24 cellular contexts compared by ENCODE assay signal in genomic region chr11:113947989-113948388, GRCh38. TPM values are rescaled to one million over a fixed set of nuclear protein-coding genes. Genes with fewer than 3 reads are reported as not detected.
DNase-seq lines count a peak whose midpoint lies in the region; ATAC-seq, FAIRE-seq and TF ChIP-seq lines count a peak whose summit lies in the region.
"Had no signal": no experiment of that assay in that cellular context is flagged by ENCODE, and none has a peak within 500 bp of the region (broad histone marks: within the 10 kb centered on the region; RNA-seq: fewer than 3 reads in every experiment).

No MANE protein-coding gene starts in this region.

- ATAC-seq in HG02678 (IDR thresholded peaks at IDR 0.05; ENCODE audit: unreplicated experiment), result no peak
- ATAC-seq: HCT116, Panc1 had no signal

- TF ChIP-seq CTCF in bronchial epithelial cell (IDR thresholded peaks at IDR 0.05; ENCODE audit: insufficient read depth, low read length, severe bottlenecking) (no peak), neutrophil (IDR thresholded peaks at IDR 0.05) (no peak), GM10248 (IDR thresholded peaks at IDR 0.05; ENCODE audit: control extremely low read depth, extremely low read depth, low read depth, missing control alignments) (no peak)

- POLR2A ChIA-PET in GM10248 (lab: Yijun Ruan, JAX), result no interaction called here

- H3K79me2 ChIP-seq in Karpas-422 (ENCODE audit: low read length), result no peaks in the 10 kb centered on the region

- H3K4me1 ChIP-seq in Karpas-422 (ENCODE audit: low read length) (peaks cover 18% of the 10 kb centered on the region), neutrophil (ENCODE audit: control insufficient read depth in 1 of 2, insufficient read depth in 1 of 2, low read depth in 1 of 2, low read length in 1 of 2) (peaks cover 53 to 54% of the 10 kb centered on the region in 2 experiments)

- peak; percentile 22 for DNase-seq in CD1c-positive myeloid dendritic cell (ENCODE audit: extremely low spot score)
- peak; percentile 69 for DNase-seq in Karpas-422
- no peak for DNase-seq in bronchial epithelial cell (ENCODE audit: low read depth)
- no peak for DNase-seq in GM10248 (ENCODE audit: extremely low spot score)
- DNase-seq in OCI-M1 (lab: John Stamatoyannopoulos, UW), result no peak
- DNase-seq: C1 segment of cervical spinal cord; CD8-positive, alpha-beta memory T cell; GDM1; GOT3; NCI-H1417; NCI-H1694 treated with DMSO at 0.1 percent for 48 hours; NCI-H2081 treated with DMSO at 0.1 percent for 48 hours; NCI-H2171 treated with DMSO at 0.1 percent for 48 hours; NCI-H524 treated with DMSO at 0.1 percent for 48 hours; SIG-M5; SK-N-SH had no signal

- peak; percentile 52 for FAIRE-seq in bronchial epithelial cell (lab: Jason Lieb, UNC)
- FAIRE-seq: GM19239 had no signal

- no peaks in the 10 kb centered on the region for H4K20me1 ChIP-seq in Karpas-422 (ENCODE audit: insufficient read depth, low read depth, low read length)

- CTCF ChIA-PET in GM10248 (lab: Yijun Ruan, JAX), result no interaction called here

- H3K4me3 ChIP-seq in Karpas-422 (ENCODE audit: low read length), result peak overlapping the region; percentile 49
- no peak overlapping the region for H3K4me3 ChIP-seq in bronchial epithelial cell (ENCODE audit: low read depth, low read length)
- H3K4me3 ChIP-seq in neutrophil (ENCODE audit: low read depth in 1 of 2, low read length in 1 of 2), result peak overlapping the region; percentile 3 to 15

- no peaks in the 10 kb centered on the region for H3K36me3 ChIP-seq in Karpas-422 (ENCODE audit: insufficient read depth, low read length)
- no peaks in the 10 kb centered on the region for H3K36me3 ChIP-seq in bronchial epithelial cell (ENCODE audit: control insufficient read depth, insufficient read depth, low read length)
- H3K36me3 ChIP-seq in neutrophil, result no peaks in the 10 kb centered on the region

- peak overlapping the region; percentile 54 for H3K9ac ChIP-seq in Karpas-422 (ENCODE audit: low read length)
- H3K9ac ChIP-seq: KMS-11, SK-N-SH had no signal

- H3K9me3 ChIP-seq in Karpas-422 (ENCODE audit: low read length), result no peaks in the 10 kb centered on the region
- H3K9me3 ChIP-seq in neutrophil, result no peaks in the 10 kb centered on the region
- H3K9me3 ChIP-seq: SK-N-SH had no signal

- peak overlapping the region; percentile 67; the same call in 1 of the 2 replicates for H2AFZ ChIP-seq in Karpas-422 (ENCODE audit: low read length)

- H3K9me2 ChIP-seq in Karpas-422 (replicated peaks; ENCODE audit: insufficient read depth, low read length), result no peaks in the 10 kb centered on the region
- H3K9me2 ChIP-seq: SK-N-SH had no signal

- peak overlapping the region; percentile 71 for H3K4me2 ChIP-seq in Karpas-422 (ENCODE audit: low read depth, low read length, poor library complexity, severe bottlenecking)
- H3K4me2 ChIP-seq: KMS-11, SK-N-SH had no signal

- H3K27me3 ChIP-seq in Karpas-422 (ENCODE audit: low read length), result no peaks in the 10 kb centered on the region
- H3K27me3 ChIP-seq in bronchial epithelial cell (ENCODE audit: control insufficient read depth, insufficient read depth, low read length), result no peaks in the 10 kb centered on the region
- no peaks in the 10 kb centered on the region for H3K27me3 ChIP-seq in neutrophil

- H3K27ac ChIP-seq in Karpas-422 (ENCODE audit: low read length) (peak overlapping the region; percentile 54), neutrophil (peak overlapping the region; percentile 73)
- H3K27ac ChIP-seq: KMS-11 had no signal

RNA-seq across cellular contexts. Expression of gene HTR3A, which starts 26.9 kb away (rescaled TPM):
- total RNA-seq in Karpas-422 (2014; rRNA removed; shearing (Covaris generic); ENCODE audit: low replicate concordance), result 242 and 254 TPM in 2 replicates
- 0.26 TPM in 1 of 2 replicates, not detected in the other for total RNA-seq in bronchial epithelial cell
- total RNA-seq: A673; CD8-positive, alpha-beta memory T cell; HT1080 had no signal

RNA-seq across cellular contexts. Expression of gene HTR3B, which starts 43.4 kb away (rescaled TPM):
- 2.2 and 2.7 TPM in 2 replicates for total RNA-seq in Karpas-422 (2014; rRNA removed; shearing (Covaris generic); ENCODE audit: low replicate concordance)
- total RNA-seq in bronchial epithelial cell, result not detected in 2 replicates
- total RNA-seq: A673; CD8-positive, alpha-beta memory T cell; HT1080 had no signal

Comparison
In these comparisons a context has a peak if more than half of its experiments do, and no peak if none do; other contexts are left out.
1. DNase-seq: peak in CD1c-positive myeloid dendritic cell (single experiment) and Karpas-422 (single experiment); none in bronchial epithelial cell (single experiment), GM10248 (single experiment) and OCI-M1 (single experiment).
2. RNA of gene HTR3A, which starts 26.9 kb away (total RNA-seq): 242 to 254 TPM in Karpas-422; 0.26 TPM in bronchial epithelial cell; every median in the first group is over 100 times any median in the second.